Comparison of ENCODE assay signal across 25 cellular contexts in the genomic region with DNA sequence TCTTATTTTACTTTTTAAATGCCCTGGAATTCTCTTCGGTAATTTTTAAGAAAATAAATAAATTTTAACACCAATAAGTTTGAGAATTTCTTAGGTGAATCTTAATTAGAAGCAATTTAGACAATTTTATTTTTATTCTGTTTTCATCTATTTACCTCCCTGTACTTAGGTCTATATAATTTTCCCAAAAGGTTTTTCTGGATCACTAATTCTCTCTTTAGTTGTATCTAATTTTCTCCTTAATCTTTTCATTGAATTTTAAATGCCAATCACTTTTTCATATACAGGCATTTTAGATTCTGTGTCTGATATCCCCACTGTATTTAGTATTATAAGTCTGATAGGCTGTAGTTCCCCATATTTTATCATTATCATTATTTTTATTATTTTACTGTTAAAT.
"Had no signal": no experiment of that assay in that cellular context is flagged by ENCODE, and none has a peak within 500 bp of the region (broad histone marks: within the 10 kb centered on the region; RNA-seq: fewer than 3 reads in every experiment).

No MANE protein-coding gene starts in this region.

- ATAC-seq: psoas muscle; right cardiac atrium; right lobe of liver; stimulated activated effector memory CD8-positive, alpha-beta T cell treated with anti-CD3 and anti-CD28 coated beads, Interleukin-12 subunit alpha, Interleukin-12 subunit beta, amount 100 ng/mL, for 72 hours; stimulated activated naive B cell treated with anti-CD40 and anti-IgM and Interleukin-4, amounts not matched to agents 10 μg/mL and 1 μg/mL and 100 μg/mL, for 72 hours had no signal

- H3K79me2 ChIP-seq: parathyroid adenoma had no signal

- H3K9me3 ChIP-seq: ovary, psoas muscle, right lobe of liver, thoracic aorta, thyroid gland, vagina had no signal

- H3K4me1 ChIP-seq: neural progenitor cell, parathyroid adenoma, psoas muscle, right lobe of liver, sigmoid colon, stomach, tibial nerve, upper lobe of left lung, vagina had no signal

- DNase-seq: occipital lobe; ovary; posterior cingulate gyrus; psoas muscle; right cardiac atrium; right lobe of liver; sigmoid colon; small intestine; stimulated activated CD4-positive, alpha-beta T cell treated with anti-CD3 and anti-CD28 coated beads, Interleukin-15, amount 100 ng/mL, for 24 hours; stimulated activated CD4-positive, alpha-beta T cell treated with anti-CD3 and anti-CD28 coated beads, Interleukin-2, amount 100 ng/mL, for 24 hours; stimulated activated CD4-positive, alpha-beta T cell treated with anti-CD3 and anti-CD28 coated beads, Interleukin-2, amount 100 ng/mL, for 48 hours; stimulated activated CD4-positive, alpha-beta T cell treated with anti-CD3 and anti-CD28 coated beads, Interleukin-4, amount 100 ng/mL, for 24 hours; stimulated activated naive B cell treated with anti-CD40 and anti-IgM and Interleukin-4, amounts not matched to agents 10 μg/mL and 1 μg/mL and 100 μg/mL, for 72 hours; stimulated activated naive CD4-positive, alpha-beta T cell treated with Interleukin-2 at 50 U/mL for 16 hours; stomach; thyroid gland; trophoblast cell; upper lobe of left lung had no signal

- H3K4me3 ChIP-seq: neural progenitor cell, ovary, psoas muscle, right lobe of liver, sigmoid colon, stomach, thoracic aorta, thyroid gland, tibial nerve, upper lobe of left lung, vagina had no signal

- H3K9ac ChIP-seq: neural progenitor cell, parathyroid adenoma had no signal

- H3K4me2 ChIP-seq: neural progenitor cell had no signal

- H3K36me3 ChIP-seq: ovary, right lobe of liver, sigmoid colon, stomach, thoracic aorta, thyroid gland, tibial nerve, upper lobe of left lung, vagina had no signal

- FAIRE-seq: small intestine, urothelium cell line had no signal

- H3K27ac ChIP-seq: neural progenitor cell, ovary, parathyroid adenoma, psoas muscle, right lobe of liver, sigmoid colon, stomach, thoracic aorta, thyroid gland, tibial nerve, upper lobe of left lung, vagina had no signal

- H2AFZ ChIP-seq: neural progenitor cell, parathyroid adenoma had no signal

- H3K27me3 ChIP-seq: neural progenitor cell, ovary, right lobe of liver, sigmoid colon, stomach, thyroid gland, tibial nerve, upper lobe of left lung, vagina had no signal
